Comparison of ENCODE assay signal across 1 cellular context in the genomic region with DNA sequence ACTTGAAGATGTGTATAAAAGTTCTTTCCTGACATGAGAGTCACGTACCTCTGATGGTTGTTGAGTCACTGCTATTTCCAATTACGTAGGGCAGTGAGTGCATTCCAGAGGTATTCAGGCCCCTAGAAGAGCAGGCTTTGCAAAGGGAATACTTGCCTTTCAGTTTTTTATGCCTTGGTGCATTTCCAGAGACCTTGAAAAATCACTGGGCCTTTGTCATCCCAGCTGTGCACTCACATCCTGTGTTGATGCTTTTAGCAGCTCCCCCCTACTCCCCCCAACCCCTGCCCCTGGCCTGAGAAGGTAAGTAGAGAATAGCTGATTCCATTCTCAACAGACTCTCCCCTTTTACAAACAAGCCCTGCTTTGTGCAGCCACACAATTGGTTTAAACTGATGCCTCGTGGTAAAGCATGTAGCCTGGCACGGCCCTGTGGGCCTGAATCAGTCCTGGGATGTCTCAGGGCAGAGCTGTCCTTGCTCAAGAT.
TF ChIP-seq lines count a peak whose summit lies in the region.

No MANE protein-coding gene starts in this region.

TF ChIP-seq in IMR-90, 13 proteins besides CTCF, POLR2A, EP300 and RAD21 (continued from another document):
- TF ChIP-seq MXI1 (IDR thresholded peaks at IDR 0.05; ENCODE audit: borderline replicate concordance, low read depth, low read length) (no peak), RCOR1 (IDR thresholded peaks at IDR 0.05; ENCODE audit: insufficient replicate concordance, low read length) (peak; percentile 40), BHLHE40 (IDR thresholded peaks at IDR 0.05; ENCODE audit: low read depth, low read length) (peak; percentile 56; the same call in 1 of the 2 replicates), RFX5 (IDR thresholded peaks at IDR 0.05; ENCODE audit: low read depth, low read length) (no peak), MAZ (IDR thresholded peaks at IDR 0.05; ENCODE audit: borderline replicate concordance, low read depth, low read length) (peak; percentile 43; the same call in 1 of the 2 replicates), NFE2L2 (IDR thresholded peaks at IDR 0.05; ENCODE audit: low read depth, low read length) (peak; percentile 40; the same call in 1 of the 2 replicates), CEBPB (IDR thresholded peaks at IDR 0.05; ENCODE audit: low read depth, low read length) (peak; percentile 58), CHD1 (IDR thresholded peaks at IDR 0.05; ENCODE audit: low read depth, low read length) (no peak), MAFK (IDR thresholded peaks at IDR 0.05; ENCODE audit: low read depth, low read length) (peak; percentile 21; the same call in 1 of the 2 replicates)
- TF ChIP-seq, protein P1, sequence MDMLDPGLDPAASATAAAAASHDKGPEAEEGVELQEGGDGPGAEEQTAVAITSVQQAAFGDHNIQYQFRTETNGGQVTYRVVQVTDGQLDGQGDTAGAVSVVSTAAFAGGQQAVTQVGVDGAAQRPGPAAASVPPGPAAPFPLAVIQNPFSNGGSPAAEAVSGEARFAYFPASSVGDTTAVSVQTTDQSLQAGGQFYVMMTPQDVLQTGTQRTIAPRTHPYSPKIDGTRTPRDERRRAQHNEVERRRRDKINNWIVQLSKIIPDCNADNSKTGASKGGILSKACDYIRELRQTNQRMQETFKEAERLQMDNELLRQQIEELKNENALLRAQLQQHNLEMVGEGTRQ (IDR thresholded peaks at IDR 0.05; ENCODE audit: low read depth, low read length) = peak; percentile 14; the same call in 1 of the 2 replicates
- TF ChIP-seq, protein P2, sequence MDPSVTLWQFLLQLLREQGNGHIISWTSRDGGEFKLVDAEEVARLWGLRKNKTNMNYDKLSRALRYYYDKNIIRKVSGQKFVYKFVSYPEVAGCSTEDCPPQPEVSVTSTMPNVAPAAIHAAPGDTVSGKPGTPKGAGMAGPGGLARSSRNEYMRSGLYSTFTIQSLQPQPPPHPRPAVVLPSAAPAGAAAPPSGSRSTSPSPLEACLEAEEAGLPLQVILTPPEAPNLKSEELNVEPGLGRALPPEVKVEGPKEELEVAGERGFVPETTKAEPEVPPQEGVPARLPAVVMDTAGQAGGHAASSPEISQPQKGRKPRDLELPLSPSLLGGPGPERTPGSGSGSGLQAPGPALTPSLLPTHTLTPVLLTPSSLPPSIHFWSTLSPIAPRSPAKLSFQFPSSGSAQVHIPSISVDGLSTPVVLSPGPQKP (IDR thresholded peaks at IDR 0.05; ENCODE audit: borderline replicate concordance, low read depth, low read length) = no peak
